ENCODE assay signal across 3 cellular contexts in genomic region chr3:50600141-50600753, GRCh38.
TF ChIP-seq lines count a peak whose summit lies in the region.

No MANE protein-coding gene starts in this region.

TF ChIP-seq in IMR-90, 13 proteins besides CTCF, POLR2A, EP300 and RAD21:
- TF ChIP-seq RFX5 (IDR thresholded peaks at IDR 0.05; ENCODE audit: low read depth, low read length) (no peak), MXI1 (IDR thresholded peaks at IDR 0.05; ENCODE audit: borderline replicate concordance, low read depth, low read length) (no peak), FOS (IDR thresholded peaks at IDR 0.05; ENCODE audit: low read depth, low read length) (no peak), ELK1 (IDR thresholded peaks at IDR 0.05; ENCODE audit: borderline replicate concordance, low read depth, low read length) (no peak), USF2 (IDR thresholded peaks at IDR 0.05; ENCODE audit: low read depth, low read length) (no peak), CEBPB (IDR thresholded peaks at IDR 0.05; ENCODE audit: low read depth, low read length) (no peak), BHLHE40 (IDR thresholded peaks at IDR 0.05; ENCODE audit: low read depth, low read length) (no peak), MAZ (IDR thresholded peaks at IDR 0.05; ENCODE audit: borderline replicate concordance, low read depth, low read length) (no peak), SMC3 (IDR thresholded peaks at IDR 0.05; ENCODE audit: low read depth, low read length) (no peak)

TF ChIP-seq in WTC11, 78 proteins besides CTCF, POLR2A, EP300 and RAD21:
- TF ChIP-seq GABPB1 (CRISPR knock-in tag; IDR thresholded peaks at IDR 0.05), result no peak
- no peak for TF ChIP-seq MYBL2 (CRISPR knock-in tag; IDR thresholded peaks at IDR 0.05)
- TF ChIP-seq ZNF512 (CRISPR knock-in tag; IDR thresholded peaks at IDR 0.05; ENCODE audit: borderline replicate concordance), result no peak

TF ChIP-seq in GM12891, 5 proteins besides CTCF, POLR2A, EP300 and RAD21:
- TF ChIP-seq PAX5 (IDR thresholded peaks at IDR 0.05; ENCODE audit: insufficient read depth, low read length, severe bottlenecking), result no peak
- no peak for TF ChIP-seq SPI1 (IDR thresholded peaks at IDR 0.05; ENCODE audit: low read depth, low read length)
- TF ChIP-seq POLR2AphosphoS5 (IDR thresholded peaks at IDR 0.05; ENCODE audit: low read depth, low read length), result no peak
- TF ChIP-seq POU2F2 (IDR thresholded peaks at IDR 0.05; ENCODE audit: low read depth, low read length), result no peak
- no peak for TF ChIP-seq TAF1 (IDR thresholded peaks at IDR 0.05; ENCODE audit: low read depth, low read length)
